In the genomic region with DNA sequence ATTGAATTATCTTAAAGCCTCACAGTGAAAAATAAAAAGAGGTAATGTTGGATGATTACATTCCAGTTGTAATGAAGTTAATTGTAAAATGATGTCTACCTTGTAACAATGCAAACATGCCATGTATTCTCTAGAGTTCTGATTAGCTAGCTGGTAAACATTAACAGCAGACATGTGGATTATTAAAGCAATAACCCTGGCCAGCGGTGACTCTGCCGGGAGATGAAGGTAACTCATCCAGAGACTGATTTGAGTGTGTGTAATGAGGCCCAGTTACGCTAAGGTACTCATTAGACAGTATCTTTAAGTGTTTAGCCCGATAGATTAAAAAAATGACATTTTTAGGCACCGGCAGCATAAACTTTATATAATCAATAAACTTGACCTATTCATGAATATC, we compare ENCODE assay signal across 19 cellular contexts.
A peak's percentile ranks its signal among the peaks of the same experiment; 100 is the strongest.
DNase-seq lines count a peak whose midpoint lies in the region; ATAC-seq and TF ChIP-seq lines count a peak whose summit lies in the region.
"Had no signal": no experiment of that assay in that cellular context is flagged by ENCODE, and none has a peak within 500 bp of the region (broad histone marks: within the 10 kb centered on the region; RNA-seq: fewer than 3 reads in every experiment).

No MANE protein-coding gene starts in this region.

- H4K8ac ChIP-seq in mesenchymal stem cell (ENCODE audit: low read length), result no peak overlapping the region

- H3K27me3 ChIP-seq in mesenchymal stem cell (ENCODE audit: control insufficient read depth in 1 of 2, insufficient read depth in 1 of 2, low read length in 2 of 2), result peaks cover 0 to 43% of the 10 kb centered on the region in 2 experiments

- POLR2A ChIA-PET in naive thymus-derived CD8-positive, alpha-beta T cell (lab: Charles Lee), result no interaction called here

- no peak overlapping the region for H2AFZ ChIP-seq in mesenchymal stem cell (ENCODE audit: low read depth, low read length)

- H3K79me1 ChIP-seq in mesenchymal stem cell (replicated peaks; ENCODE audit: low read length, poor library complexity, severe bottlenecking), result no peaks in the 10 kb centered on the region

- H3K4me1 ChIP-seq in mesenchymal stem cell (ENCODE audit: control insufficient read depth, insufficient read depth, low read depth, low read length), result peaks cover 5% of the 10 kb centered on the region

- H2BK120ac ChIP-seq in mesenchymal stem cell (ENCODE audit: low read depth, low read length), result no peak overlapping the region

- 100% methylated on average over 5 of the region's 5 CpGs for WGBS in mesenchymal stem cell

- no peak overlapping the region for H4K91ac ChIP-seq in mesenchymal stem cell (ENCODE audit: low read length)

- H3K4me3 ChIP-seq in mesenchymal stem cell (ENCODE audit: insufficient read depth in 1 of 2, low read depth in 1 of 2, low read length in 2 of 2), result no peak overlapping the region

- H3K9ac ChIP-seq in mesenchymal stem cell (ENCODE audit: low read length), result no peak overlapping the region

- no peak overlapping the region for H2BK15ac ChIP-seq in mesenchymal stem cell (ENCODE audit: low read depth, poor library complexity, severe bottlenecking)

- H3K23ac ChIP-seq in mesenchymal stem cell (ENCODE audit: low read length in 2 of 2), result no peak overlapping the region

- H2AK5ac ChIP-seq in mesenchymal stem cell (ENCODE audit: low read length, severe bottlenecking), result no peak overlapping the region

- no peak overlapping the region for H3K4me2 ChIP-seq in mesenchymal stem cell (ENCODE audit: low read length, poor library complexity, severe bottlenecking)

- no peak overlapping the region for H2BK5ac ChIP-seq in mesenchymal stem cell (ENCODE audit: low read depth, low read length, poor library complexity, severe bottlenecking)

- H3K9me3 Mint-ChIP-seq in nephron, result no peaks in the 10 kb centered on the region
- H3K9me3 Mint-ChIP-seq in naive thymus-derived CD8-positive, alpha-beta T cell, result no peaks in the 10 kb centered on the region

- H3K27ac Mint-ChIP-seq in nephron, result peak overlapping the region; percentile 33 to 57 (median 44)
- H3K27ac Mint-ChIP-seq in naive thymus-derived CD8-positive, alpha-beta T cell, result no peak overlapping the region

- H3K27me3 Mint-ChIP-seq in nephron (ENCODE audit: low read depth), result no peaks in the 10 kb centered on the region
- H3K27me3 Mint-ChIP-seq in naive thymus-derived CD8-positive, alpha-beta T cell, result no peaks in the 10 kb centered on the region

- DNase-seq in DMS153 (lab: John Stamatoyannopoulos, UW) (peak; percentile 2), DMS153 treated with DMSO at 0.1 percent for 48 hours (lab: John Stamatoyannopoulos, UW; ENCODE audit: unreplicated experiment) (no peak), NCI-H1436 treated with DMSO at 0.1 percent for 48 hours (lab: John Stamatoyannopoulos, UW) (peak; percentile 53), NCI-H748 (lab: John Stamatoyannopoulos, UW; ENCODE audit: unreplicated experiment) (peak; percentile 64), mesenchymal stem cell (no peak)
- DNase-seq in naive thymus-derived CD8-positive, alpha-beta T cell, result no peak
- DNase-seq: AML-193, DND-41, H7, NCI-H1048, NCI-H2029, NCI-H226, NCI-H524 had no signal

- no peak for ATAC-seq in HG03354 (IDR thresholded peaks at IDR 0.05; ENCODE audit: poor library complexity, severe bottlenecking, unreplicated experiment)
- no peak for ATAC-seq in naive thymus-derived CD8-positive, alpha-beta T cell
- ATAC-seq: Right ventricle myocardium inferior had no signal

- H3K4me1 Mint-ChIP-seq in nephron, result peaks cover 27% of the 10 kb centered on the region
- no peaks in the 10 kb centered on the region for H3K4me1 Mint-ChIP-seq in naive thymus-derived CD8-positive, alpha-beta T cell

- H3K36me3 Mint-ChIP-seq in nephron (ENCODE audit: low read depth), result peaks cover 80% of the 10 kb centered on the region
- H3K36me3 Mint-ChIP-seq in naive thymus-derived CD8-positive, alpha-beta T cell, result peaks cover 0 to 4% (median 0%) of the 10 kb centered on the region in 3 donors

- no peak for TF ChIP-seq CTCF in nephron (IDR thresholded peaks at IDR 0.05; ENCODE audit: unreplicated experiment in 3 of 3)

- H3K4me3 Mint-ChIP-seq in nephron, result no peak overlapping the region
- no peak overlapping the region for H3K4me3 Mint-ChIP-seq in naive thymus-derived CD8-positive, alpha-beta T cell

- no peak overlapping the region for H3K4ac ChIP-seq in mesenchymal stem cell (ENCODE audit: low read depth in 1 of 2, low read length in 2 of 2)

- H3K18ac ChIP-seq in mesenchymal stem cell (ENCODE audit: low read depth in 1 of 2, low read length in 2 of 2), result no peak overlapping the region

- no peak overlapping the region for H2BK12ac ChIP-seq in mesenchymal stem cell (ENCODE audit: low read length in 2 of 2)

- H3K9me3 ChIP-seq in mesenchymal stem cell (ENCODE audit: control insufficient read depth, low read length), result no peaks in the 10 kb centered on the region

- H3K27ac ChIP-seq in mesenchymal stem cell (ENCODE audit: low read length, poor library complexity, severe bottlenecking), result no peak overlapping the region
- H3K27ac ChIP-seq: 22Rv1, C4-2B, HL-60 had no signal

- H3K14ac ChIP-seq in mesenchymal stem cell (ENCODE audit: low read length in 2 of 2), result no peak overlapping the region

- peaks cover 0 to 15% of the 10 kb centered on the region in 2 experiments for H3K36me3 ChIP-seq in mesenchymal stem cell (ENCODE audit: control insufficient read depth in 1 of 2, insufficient read depth in 2 of 2, low read depth in 1 of 2, low read length in 2 of 2)

Comparison
In these comparisons a context has a peak if more than half of its experiments do, and no peak if none do; other contexts are left out.
1. DNase-seq: peak in DMS153 (single experiment), NCI-H1436 treated with DMSO at 0.1 percent for 48 hours (single experiment) and NCI-H748 (single experiment); none in DMS153 treated with DMSO at 0.1 percent for 48 hours (single experiment), naive thymus-derived CD8-positive, alpha-beta T cell (0 of 10) and mesenchymal stem cell (single experiment).
2. H3K27ac Mint-ChIP-seq: peak in nephron (3 of 3); none in naive thymus-derived CD8-positive, alpha-beta T cell (0 of 10).